20 cellular contexts compared by ENCODE assay signal in the genomic region with DNA sequence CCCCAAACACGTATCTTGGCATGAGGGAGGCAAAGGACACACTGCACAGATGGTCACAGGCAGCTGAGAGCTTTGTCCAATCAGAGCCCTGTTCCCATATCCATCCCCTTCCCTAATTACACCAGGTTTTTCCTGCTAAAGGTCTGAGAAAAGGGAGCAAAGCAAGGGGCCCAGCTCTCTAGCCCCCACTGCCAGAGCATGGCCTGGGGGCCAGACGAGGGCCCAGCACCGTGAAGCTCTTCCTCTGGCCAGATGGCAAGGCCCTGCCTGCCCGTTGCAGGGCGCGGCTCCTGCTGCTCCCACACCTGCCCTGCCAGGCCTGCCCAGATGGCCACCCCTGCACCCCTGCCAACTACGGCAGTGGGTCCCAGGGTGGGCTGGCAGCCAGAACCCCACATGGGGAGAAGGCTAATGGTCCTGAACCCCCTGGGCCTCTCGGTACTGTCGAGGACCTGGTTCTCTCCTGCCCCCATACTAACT. TPM values are rescaled to one million over a fixed set of nuclear protein-coding genes. Genes with fewer than 3 reads are reported as not detected.
DNase-seq lines count a peak whose midpoint lies in the region; ATAC-seq and TF ChIP-seq lines count a peak whose summit lies in the region.
"Had no signal": no experiment of that assay in that cellular context is flagged by ENCODE, and none has a peak within 500 bp of the region (broad histone marks: within the 10 kb centered on the region; RNA-seq: fewer than 3 reads in every experiment).

No MANE protein-coding gene starts in this region.

- peaks cover 27% of the 10 kb centered on the region for H3K4me1 ChIP-seq in smooth muscle cell (ENCODE audit: low read depth)
- peaks cover 18 to 44% (median 30%) of the 10 kb centered on the region in 4 donors for H3K4me1 ChIP-seq in esophagus muscularis mucosa

- no peak overlapping the region for H3K9ac ChIP-seq in smooth muscle cell (ENCODE audit: low read depth)

- H3F3A ChIP-seq in smooth muscle cell (ENCODE audit: low read depth), result no peaks in the 10 kb centered on the region

- peaks cover 62% of the 10 kb centered on the region for H4K20me1 ChIP-seq in smooth muscle cell (ENCODE audit: low read depth)

- H3K4me2 ChIP-seq in smooth muscle cell, result peak overlapping the region; percentile 93

- peak overlapping the region; percentile 100 for H3K27ac Mint-ChIP-seq in glutamatergic neuron (ENCODE audit: unreplicated experiment)

- H2AFZ ChIP-seq in smooth muscle cell (ENCODE audit: low read depth), result no peak overlapping the region

- H3K36me3 ChIP-seq in smooth muscle cell (ENCODE audit: low read depth), result no peaks in the 10 kb centered on the region
- no peaks in the 10 kb centered on the region for H3K36me3 ChIP-seq in esophagus muscularis mucosa
- H3K36me3 ChIP-seq: gastroesophageal sphincter, left lung had no signal

- H3K27ac ChIP-seq in smooth muscle cell (ENCODE audit: low read depth) (no peak overlapping the region), esophagus muscularis mucosa (replicated peaks in 1 of 4) (no peak overlapping the region)
- H3K27ac ChIP-seq: 22Rv1, left lung had no signal

- no peaks in the 10 kb centered on the region for H3K27me3 ChIP-seq in smooth muscle cell (ENCODE audit: low read depth)
- H3K27me3 ChIP-seq in esophagus muscularis mucosa, result no peaks in the 10 kb centered on the region
- H3K27me3 ChIP-seq: gastroesophageal sphincter had no signal

- no peak for ATAC-seq in HG03108 (IDR thresholded peaks at IDR 0.05; ENCODE audit: unreplicated experiment)
- ATAC-seq: gastroesophageal sphincter, HCT116, left lung had no signal

- WGBS in smooth muscle cell (ENCODE audit: low lambda C conversion rate), result 94% methylated on average over 9 of the region's 9 CpGs
- WGBS in esophagus muscularis mucosa, result 87% methylated on average over 5 of the region's 9 CpGs

- no peak for TF ChIP-seq EP300 in esophagus muscularis mucosa (IDR thresholded peaks at IDR 0.05)

- H3K79me2 ChIP-seq in smooth muscle cell (ENCODE audit: low read depth), result peaks cover 23% of the 10 kb centered on the region

- no peak for TF ChIP-seq CTCF in glutamatergic neuron (IDR thresholded peaks at IDR 0.05; ENCODE audit: partially characterized antibody, unreplicated experiment)
- TF ChIP-seq CTCF in smooth muscle cell (IDR thresholded peaks at IDR 0.05; ENCODE audit: borderline replicate concordance, insufficient read depth, poor library complexity, severe bottlenecking), result no peak
- TF ChIP-seq CTCF in esophagus muscularis mucosa (IDR thresholded peaks at IDR 0.05), result no peak

- H3K36me3 Mint-ChIP-seq in glutamatergic neuron (ENCODE audit: unreplicated experiment), result peaks cover 20% of the 10 kb centered on the region

- H3K9me3 Mint-ChIP-seq in glutamatergic neuron (ENCODE audit: unreplicated experiment), result peaks cover 38% of the 10 kb centered on the region
- H3K9me3 Mint-ChIP-seq: activated naive CD8-positive, alpha-beta T cell treated with anti-CD3 and anti-CD28 coated beads for 36 hours had no signal

- intact Hi-C loops in esophagus muscularis mucosa (cut with DNase I), result no loop called here

- peaks cover 43% of the 10 kb centered on the region for H3K4me1 Mint-ChIP-seq in glutamatergic neuron (ENCODE audit: low read depth, unreplicated experiment)

- H3K27me3 Mint-ChIP-seq in glutamatergic neuron (ENCODE audit: unreplicated experiment), result peaks cover 46% of the 10 kb centered on the region
- H3K27me3 Mint-ChIP-seq: activated naive CD8-positive, alpha-beta T cell treated with anti-CD3 and anti-CD28 coated beads for 36 hours had no signal

- no peak overlapping the region for H3K4me3 ChIP-seq in smooth muscle cell
- no peak overlapping the region for H3K4me3 ChIP-seq in esophagus muscularis mucosa
- H3K4me3 ChIP-seq: gastroesophageal sphincter, left lung had no signal

- peak overlapping the region; percentile 100 for H3K4me3 Mint-ChIP-seq in glutamatergic neuron (ENCODE audit: unreplicated experiment)
- H3K4me3 Mint-ChIP-seq: activated naive CD8-positive, alpha-beta T cell treated with anti-CD3 and anti-CD28 coated beads for 36 hours had no signal

- DNase-seq in NCI-H748 (lab: John Stamatoyannopoulos, UW; ENCODE audit: unreplicated experiment) (peak; percentile 11), NCI-H748 treated with DMSO at 0.1 percent for 48 hours (lab: John Stamatoyannopoulos, UW) (no peak), NCI-H446 treated with DMSO at 0.1 percent for 48 hours (lab: John Stamatoyannopoulos, UW) (peak; percentile 64), glutamatergic neuron (no peak), smooth muscle cell (lab: John Stamatoyannopoulos, UW; ENCODE audit: unreplicated experiment) (no peak), glomerular visceral epithelial cell (ENCODE audit: extremely low spot score) (no peak), esophagus muscularis mucosa (ENCODE audit: extremely low spot score) (no peak)
- DNase-seq: activated CD4-positive, CD25-positive, alpha-beta regulatory T cell treated with anti-CD3 and anti-CD28 coated beads, Interleukin-2, amount 50 U/mL, for 72 hours; activated naive CD8-positive, alpha-beta T cell treated with anti-CD3 and anti-CD28 coated beads for 36 hours; DMS153; erythroblast; KG1; left lung; NCI-H1048; SHP77 treated with DMSO at 0.1 percent for 48 hours had no signal

- H3K9me3 ChIP-seq in smooth muscle cell (replicated peaks; ENCODE audit: low read depth) (no peaks in the 10 kb centered on the region), esophagus muscularis mucosa (no peaks in the 10 kb centered on the region)
- H3K9me3 ChIP-seq: gastroesophageal sphincter, left lung had no signal

- TF ChIP-seq POLR2A in esophagus muscularis mucosa (IDR thresholded peaks at IDR 0.05; ENCODE audit: low read depth), result no peak

RNA-seq across cellular contexts. Expression of gene SHF, which starts 3.2 kb away (rescaled TPM):
- total RNA-seq in glutamatergic neuron (ENCODE audit: unreplicated experiment), result 309 TPM
- 11.7 and 41.3 TPM in 2 replicates for total RNA-seq in smooth muscle cell
- polyA plus RNA-seq in smooth muscle cell, result 16.4 and 28.3 TPM in 2 replicates
- total RNA-seq in esophagus muscularis mucosa, result 10 to 100 TPM in 2 of 4 donors, 1 to 10 TPM in 2; 4.6 to 15.4 (median 10.2) TPM

RNA-seq across cellular contexts. Expression of gene DUOX1, which starts 54.8 kb away (rescaled TPM):
- total RNA-seq in glutamatergic neuron (ENCODE audit: unreplicated experiment) (not detected), smooth muscle cell (3.5 and 4.4 TPM in 2 replicates), esophagus muscularis mucosa (1 to 10 TPM in 1 of 4 donors, under 1 TPM in 3; 0.33 to 1.7 (median 0.61) TPM)
- 5.8 and 13.8 TPM in 2 replicates for polyA plus RNA-seq in smooth muscle cell
- total RNA-seq: T-helper 2 cell treated with Interferon-gamma antibody and Interleukin-4, amounts not matched to agents 100 ng/mL and 5 ng/mL, for 36 hours had no signal

RNA-seq across cellular contexts. Expression of gene DUOXA1, which starts 54.9 kb away (rescaled TPM):
- not detected for total RNA-seq in glutamatergic neuron (ENCODE audit: unreplicated experiment)
- total RNA-seq in smooth muscle cell, result 6.0 and 7.6 TPM in 2 replicates
- polyA plus RNA-seq in smooth muscle cell, result 2.8 and 7.9 TPM in 2 replicates
- under 1 TPM in 2 of 4 donors, not detected in 2; 0.13 to 0.52 TPM for total RNA-seq in esophagus muscularis mucosa
- total RNA-seq: activated naive CD8-positive, alpha-beta T cell treated with anti-CD3 and anti-CD28 coated beads for 36 hours; T-helper 2 cell treated with Interferon-gamma antibody and Interleukin-4, amounts not matched to agents 100 ng/mL and 5 ng/mL, for 36 hours had no signal

Comparison
In these comparisons a context has a peak if more than half of its experiments do, and no peak if none do; other contexts are left out.
1. DNase-seq: peak in NCI-H748 (single experiment) and NCI-H446 treated with DMSO at 0.1 percent for 48 hours (single experiment); none in NCI-H748 treated with DMSO at 0.1 percent for 48 hours (single experiment), glutamatergic neuron (single experiment), smooth muscle cell (single experiment), glomerular visceral epithelial cell (single experiment) and esophagus muscularis mucosa (single experiment).